Comparison of ENCODE assay signal across 1 cellular context in the genomic region with DNA sequence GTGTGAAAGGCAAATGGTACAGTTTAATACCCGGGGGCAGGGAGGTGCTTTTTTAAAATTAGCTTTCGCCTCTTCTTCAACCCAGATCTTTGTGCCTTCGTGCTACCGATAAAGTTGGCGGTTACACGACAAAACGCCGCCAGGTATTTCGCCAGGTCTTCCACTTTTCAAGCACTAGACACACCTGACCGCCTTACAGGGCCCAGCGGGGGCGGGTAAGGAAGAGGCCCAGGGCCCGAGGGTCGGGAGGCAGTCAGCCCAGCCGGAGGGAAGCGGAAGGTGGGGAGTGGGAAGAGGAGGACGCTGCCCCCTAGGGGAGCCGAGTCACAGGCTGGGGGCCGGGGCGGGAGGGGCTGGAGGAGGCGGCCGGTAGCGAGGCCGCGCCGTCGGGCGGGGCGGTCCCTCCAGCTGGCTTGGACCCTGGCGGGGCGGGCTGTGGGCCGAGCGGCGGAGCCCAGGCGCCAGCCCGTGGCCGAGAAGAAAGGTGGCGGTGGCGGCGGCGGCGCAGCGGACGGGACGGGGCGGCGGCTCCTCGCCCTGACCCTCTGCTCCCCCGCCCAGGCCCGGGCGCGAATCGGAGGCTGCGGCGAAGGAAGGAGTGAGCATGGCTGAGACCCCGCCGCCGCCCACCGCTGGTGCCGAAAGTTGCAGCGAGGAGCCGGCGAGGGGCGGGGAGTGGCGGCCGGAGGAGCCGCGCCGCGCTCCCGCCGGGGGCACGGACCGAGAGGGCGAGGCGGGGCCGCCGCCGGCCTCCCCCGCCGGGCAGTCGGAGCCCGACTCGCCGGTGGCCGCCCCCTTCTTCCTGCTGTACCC.
TF ChIP-seq lines count a peak whose summit lies in the region.

No MANE protein-coding gene starts in this region.

TF ChIP-seq in GM23338, 12 proteins besides CTCF, POLR2A, EP300 and RAD21 (continued from another document):
- TF ChIP-seq ZNF462 (CRISPR knock-in tag; IDR thresholded peaks at IDR 0.05) (no peak), ZNF114 (CRISPR knock-in tag; IDR thresholded peaks at IDR 0.05) (no peak)
TF ChIP-seq in GM23338: peak in this region for 1.
